1 cellular context compared by ENCODE assay signal in the genomic region with DNA sequence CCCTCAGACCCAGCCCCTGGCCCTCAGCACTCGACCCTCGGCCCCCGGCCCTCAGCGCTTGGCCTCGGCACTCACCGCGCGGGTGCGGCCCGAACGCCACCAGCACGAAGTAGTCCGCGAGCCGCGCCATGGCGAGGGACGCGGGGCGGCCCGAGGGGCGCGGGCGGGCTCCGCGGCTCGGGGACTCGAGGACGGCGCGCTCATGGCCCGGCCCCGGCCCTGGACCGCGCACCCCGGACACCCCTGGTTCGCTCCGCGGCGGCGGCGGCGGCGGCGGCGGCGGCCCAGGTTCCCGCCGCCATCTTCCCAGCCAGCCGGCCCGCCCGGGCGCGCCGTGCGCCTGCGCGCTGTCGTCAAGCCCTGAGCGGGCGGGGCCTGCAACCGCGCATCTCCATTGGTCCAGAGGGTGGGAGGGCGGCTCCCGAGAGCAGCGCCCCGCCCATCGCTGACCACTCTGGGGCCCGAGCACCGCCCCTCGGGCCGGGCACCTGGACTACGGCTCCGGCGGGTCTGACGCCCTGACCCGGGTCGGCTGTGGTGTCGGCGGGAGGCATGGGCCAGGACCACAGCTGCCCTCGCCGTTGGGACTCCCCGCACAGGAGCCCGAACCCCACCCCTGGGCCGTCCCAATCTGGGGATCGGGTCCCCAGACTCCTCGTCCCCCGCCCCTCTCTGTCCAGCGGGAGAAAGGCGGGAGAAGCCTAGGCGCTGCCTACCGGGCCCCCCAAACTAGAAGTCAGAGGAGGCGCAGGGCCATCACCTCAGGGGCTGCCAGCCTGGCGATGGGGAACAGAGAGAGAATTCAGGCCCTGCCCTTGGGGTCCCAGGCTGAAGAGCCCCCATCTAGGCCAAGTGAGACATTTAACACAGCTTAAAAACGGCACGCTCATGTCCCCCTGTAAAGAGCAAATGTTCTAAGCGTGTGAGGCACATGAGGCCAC.
TF ChIP-seq lines count a peak whose summit lies in the region.

A gene with protein sequence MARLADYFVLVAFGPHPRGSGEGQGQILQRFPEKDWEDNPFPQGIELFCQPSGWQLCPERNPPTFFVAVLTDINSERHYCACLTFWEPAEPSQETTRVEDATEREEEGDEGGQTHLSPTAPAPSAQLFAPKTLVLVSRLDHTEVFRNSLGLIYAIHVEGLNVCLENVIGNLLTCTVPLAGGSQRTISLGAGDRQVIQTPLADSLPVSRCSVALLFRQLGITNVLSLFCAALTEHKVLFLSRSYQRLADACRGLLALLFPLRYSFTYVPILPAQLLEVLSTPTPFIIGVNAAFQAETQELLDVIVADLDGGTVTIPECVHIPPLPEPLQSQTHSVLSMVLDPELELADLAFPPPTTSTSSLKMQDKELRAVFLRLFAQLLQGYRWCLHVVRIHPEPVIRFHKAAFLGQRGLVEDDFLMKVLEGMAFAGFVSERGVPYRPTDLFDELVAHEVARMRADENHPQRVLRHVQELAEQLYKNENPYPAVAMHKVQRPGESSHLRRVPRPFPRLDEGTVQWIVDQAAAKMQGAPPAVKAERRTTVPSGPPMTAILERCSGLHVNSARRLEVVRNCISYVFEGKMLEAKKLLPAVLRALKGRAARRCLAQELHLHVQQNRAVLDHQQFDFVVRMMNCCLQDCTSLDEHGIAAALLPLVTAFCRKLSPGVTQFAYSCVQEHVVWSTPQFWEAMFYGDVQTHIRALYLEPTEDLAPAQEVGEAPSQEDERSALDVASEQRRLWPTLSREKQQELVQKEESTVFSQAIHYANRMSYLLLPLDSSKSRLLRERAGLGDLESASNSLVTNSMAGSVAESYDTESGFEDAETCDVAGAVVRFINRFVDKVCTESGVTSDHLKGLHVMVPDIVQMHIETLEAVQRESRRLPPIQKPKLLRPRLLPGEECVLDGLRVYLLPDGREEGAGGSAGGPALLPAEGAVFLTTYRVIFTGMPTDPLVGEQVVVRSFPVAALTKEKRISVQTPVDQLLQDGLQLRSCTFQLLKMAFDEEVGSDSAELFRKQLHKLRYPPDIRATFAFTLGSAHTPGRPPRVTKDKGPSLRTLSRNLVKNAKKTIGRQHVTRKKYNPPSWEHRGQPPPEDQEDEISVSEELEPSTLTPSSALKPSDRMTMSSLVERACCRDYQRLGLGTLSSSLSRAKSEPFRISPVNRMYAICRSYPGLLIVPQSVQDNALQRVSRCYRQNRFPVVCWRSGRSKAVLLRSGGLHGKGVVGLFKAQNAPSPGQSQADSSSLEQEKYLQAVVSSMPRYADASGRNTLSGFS (N-terminal part only) (minus strand): TSS at position 325 of the 941 bp plus-strand sequence. CDS start 195 bp downstream, at position 130.

TF ChIP-seq in HEK293, 187 proteins besides CTCF, POLR2A, EP300 and RAD21 (continued from another document and continues in another):
- no peak for TF ChIP-seq TSHZ1 (tag by site-specific recombination; IDR thresholded peaks at IDR 0.05; ENCODE audit: borderline replicate concordance)
- no peak for TF ChIP-seq ZSCAN18 (tag by site-specific recombination; IDR thresholded peaks at IDR 0.05)
- TF ChIP-seq ZBTB8A (tag by site-specific recombination; IDR thresholded peaks at IDR 0.05): peak; percentile 62
- no peak for TF ChIP-seq ATF2 (tag by site-specific recombination; IDR thresholded peaks at IDR 0.05; ENCODE audit: low read depth)
- no peak for TF ChIP-seq ZNF529 (tag by site-specific recombination; IDR thresholded peaks at IDR 0.05; ENCODE audit: insufficient replicate concordance)
- no peak for TF ChIP-seq ZNF184 (tag by site-specific recombination; IDR thresholded peaks at IDR 0.05)
- no peak for TF ChIP-seq REPIN1 (tag by site-specific recombination; IDR thresholded peaks at IDR 0.05; ENCODE audit: low read depth)
- no peak for TF ChIP-seq ZNF48 (tag by site-specific recombination; IDR thresholded peaks at IDR 0.05)
- TF ChIP-seq ZNF221 (tag by site-specific recombination; IDR thresholded peaks at IDR 0.05; ENCODE audit: borderline replicate concordance): no peak
- no peak for TF ChIP-seq ZNF394 (tag by site-specific recombination; IDR thresholded peaks at IDR 0.05; ENCODE audit: borderline replicate concordance)
- no peak for TF ChIP-seq ELK4 (IDR thresholded peaks at IDR 0.05; ENCODE audit: borderline replicate concordance, low read depth, low read length)
- TF ChIP-seq ZNF214 (tag by site-specific recombination; IDR thresholded peaks at IDR 0.05; ENCODE audit: borderline replicate concordance): no peak
- no peak for TF ChIP-seq ZNF169 (tag by site-specific recombination; IDR thresholded peaks at IDR 0.05)
- TF ChIP-seq ZNF112 (tag by site-specific recombination; IDR thresholded peaks at IDR 0.05): no peak
- TF ChIP-seq HOXC10 (CRISPR knock-in tag; IDR thresholded peaks at IDR 0.05): no peak
- no peak for TF ChIP-seq ZNF664 (tag by site-specific recombination; IDR thresholded peaks at IDR 0.05)
- TF ChIP-seq, protein P1, sequence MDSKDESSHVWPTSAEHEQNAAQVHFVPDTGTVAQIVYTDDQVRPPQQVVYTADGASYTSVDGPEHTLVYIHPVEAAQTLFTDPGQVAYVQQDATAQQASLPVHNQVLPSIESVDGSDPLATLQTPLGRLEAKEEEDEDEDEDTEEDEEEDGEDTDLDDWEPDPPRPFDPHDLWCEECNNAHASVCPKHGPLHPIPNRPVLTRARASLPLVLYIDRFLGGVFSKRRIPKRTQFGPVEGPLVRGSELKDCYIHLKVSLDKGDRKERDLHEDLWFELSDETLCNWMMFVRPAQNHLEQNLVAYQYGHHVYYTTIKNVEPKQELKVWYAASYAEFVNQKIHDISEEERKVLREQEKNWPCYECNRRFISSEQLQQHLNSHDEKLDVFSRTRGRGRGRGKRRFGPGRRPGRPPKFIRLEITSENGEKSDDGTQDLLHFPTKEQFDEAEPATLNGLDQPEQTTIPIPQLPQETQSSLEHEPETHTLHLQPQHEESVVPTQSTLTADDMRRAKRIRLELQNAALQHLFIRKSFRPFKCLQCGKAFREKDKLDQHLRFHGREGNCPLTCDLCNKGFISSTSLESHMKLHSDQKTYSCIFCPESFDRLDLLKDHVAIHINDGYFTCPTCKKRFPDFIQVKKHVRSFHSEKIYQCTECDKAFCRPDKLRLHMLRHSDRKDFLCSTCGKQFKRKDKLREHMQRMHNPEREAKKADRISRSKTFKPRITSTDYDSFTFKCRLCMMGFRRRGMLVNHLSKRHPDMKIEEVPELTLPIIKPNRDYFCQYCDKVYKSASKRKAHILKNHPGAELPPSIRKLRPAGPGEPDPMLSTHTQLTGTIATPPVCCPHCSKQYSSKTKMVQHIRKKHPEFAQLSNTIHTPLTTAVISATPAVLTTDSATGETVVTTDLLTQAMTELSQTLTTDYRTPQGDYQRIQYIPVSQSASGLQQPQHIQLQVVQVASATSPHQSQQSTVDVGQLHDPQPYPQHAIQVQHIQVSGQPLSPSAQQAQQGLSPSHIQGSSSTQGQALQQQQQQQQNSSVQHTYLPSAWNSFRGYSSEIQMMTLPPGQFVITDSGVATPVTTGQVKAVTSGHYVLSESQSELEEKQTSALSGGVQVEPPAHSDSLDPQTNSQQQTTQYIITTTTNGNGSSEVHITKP (tag by site-specific recombination; IDR thresholded peaks at IDR 0.05): no peak
- no peak for TF ChIP-seq ZNF677 (tag by site-specific recombination; IDR thresholded peaks at IDR 0.05)
- TF ChIP-seq ZNF423 (tag by site-specific recombination; IDR thresholded peaks at IDR 0.05): no peak
- peak; percentile 66; the same call in 1 of the 2 replicates for TF ChIP-seq KLF16 (tag by site-specific recombination; IDR thresholded peaks at IDR 0.05)
- TF ChIP-seq ZNF792 (tag by site-specific recombination; IDR thresholded peaks at IDR 0.05): no peak
- TF ChIP-seq, protein P2, sequence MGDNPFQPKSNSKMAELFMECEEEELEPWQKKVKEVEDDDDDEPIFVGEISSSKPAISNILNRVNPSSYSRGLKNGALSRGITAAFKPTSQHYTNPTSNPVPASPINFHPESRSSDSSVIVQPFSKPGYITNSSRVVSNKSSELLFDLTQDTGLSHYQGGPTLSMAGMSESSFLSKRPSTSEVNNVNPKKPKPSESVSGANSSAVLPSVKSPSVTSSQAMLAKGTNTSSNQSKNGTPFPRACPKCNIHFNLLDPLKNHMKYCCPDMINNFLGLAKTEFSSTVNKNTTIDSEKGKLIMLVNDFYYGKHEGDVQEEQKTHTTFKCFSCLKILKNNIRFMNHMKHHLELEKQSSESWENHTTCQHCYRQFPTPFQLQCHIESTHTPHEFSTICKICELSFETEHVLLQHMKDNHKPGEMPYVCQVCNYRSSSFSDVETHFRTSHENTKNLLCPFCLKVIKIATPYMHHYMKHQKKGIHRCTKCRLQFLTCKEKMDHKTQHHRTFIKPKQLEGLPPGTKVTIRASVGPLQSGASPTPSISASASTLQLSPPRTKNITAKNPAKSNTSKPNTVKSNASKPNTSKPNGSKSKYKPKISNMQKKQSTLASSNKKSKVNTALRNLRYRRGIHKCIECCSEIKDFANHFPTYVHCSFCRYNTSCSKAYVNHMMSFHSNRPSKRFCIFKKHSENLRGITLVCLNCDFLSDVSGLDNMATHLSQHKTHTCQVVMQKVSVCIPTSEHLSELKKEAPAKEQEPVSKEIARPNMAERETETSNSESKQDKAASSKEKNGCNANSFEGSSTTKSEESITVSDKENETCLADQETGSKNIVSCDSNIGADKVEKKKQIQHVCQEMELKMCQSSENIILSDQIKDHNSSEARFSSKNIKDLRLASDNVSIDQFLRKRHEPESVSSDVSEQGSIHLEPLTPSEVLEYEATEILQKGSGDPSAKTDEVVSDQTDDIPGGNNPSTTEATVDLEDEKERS (tag by site-specific recombination; IDR thresholded peaks at IDR 0.05): no peak
- no peak for TF ChIP-seq ZNF596 (tag by site-specific recombination; IDR thresholded peaks at IDR 0.05)
- peak; percentile 77; the same call in 1 of the 2 replicates for TF ChIP-seq KLF8 (tag by site-specific recombination; IDR thresholded peaks at IDR 0.05)
- TF ChIP-seq ZBTB7A (tag by site-specific recombination; IDR thresholded peaks at IDR 0.05; ENCODE audit: low read depth): no peak
- no peak for TF ChIP-seq MYNN (tag by site-specific recombination; IDR thresholded peaks at IDR 0.05; ENCODE audit: borderline replicate concordance)
